In genomic region chr2:121348128-121348740, GRCh38 we compare ENCODE assay signal across 23 cellular contexts.
"Had no signal": no experiment of that assay in that cellular context is flagged by ENCODE, and none has a peak within 500 bp of the region (broad histone marks: within the 10 kb centered on the region; RNA-seq: fewer than 3 reads in every experiment).

No MANE protein-coding gene starts in this region.

- H3K27ac ChIP-seq: pancreas, psoas muscle, thoracic aorta, vagina had no signal

- H3K27me3 ChIP-seq: heart right ventricle, pancreas, vagina had no signal

- DNase-seq: activated CD8-positive, alpha-beta memory T cell treated with anti-CD3 and anti-CD28 coated beads, Interleukin-2, amount 10 ng/mL, durations not matched to agents 7 days and 5 days; activated CD8-positive, alpha-beta T cell treated with anti-CD3 and anti-CD28 coated beads, Interleukin-2, amount 10 ng/mL, durations not matched to agents 7 days and 5 days; activated effector memory CD4-positive, alpha-beta T cell treated with Interleukin-2 at 50 U/mL for 16 hours; activated naive CD4-positive, alpha-beta T cell treated with Interleukin-2 at 50 U/mL for 16 hours; anterior cingulate cortex; endodermal cell; foreskin fibroblast; heart right ventricle; mesenchymal stem cell; nucleus accumbens; pancreas; psoas muscle; stimulated activated CD4-positive, alpha-beta T cell treated with anti-CD3 and anti-CD28 coated beads, Interleukin-15, amount 100 ng/mL, for 24 hours; stimulated activated CD4-positive, alpha-beta T cell treated with anti-CD3 and anti-CD28 coated beads, Interleukin-2, amount 100 ng/mL, for 24 hours; stimulated activated naive CD8-positive, alpha-beta T cell treated with anti-CD3 and anti-CD28 coated beads, Interleukin-15, Interleukin-2, amounts not matched to agents 100 U/mL and 50 U/mL, for 24 hours; T-helper 2 cell; trophoblast cell had no signal

- H3K27ac Mint-ChIP-seq: activated CD8-positive, alpha-beta memory T cell treated with anti-CD3 and anti-CD28 coated beads, Interleukin-2, amount 10 ng/mL, durations not matched to agents 7 days and 5 days; activated CD8-positive, alpha-beta T cell treated with anti-CD3 and anti-CD28 coated beads, Interleukin-2, amount 10 ng/mL, durations not matched to agents 7 days and 5 days; activated naive CD8-positive, alpha-beta T cell; dendritic cell treated with granulocyte-macrophage colony-stimulating factor and Interleukin-4, amounts not matched to agents 40 ng/mL and 50 ng/mL, for 4 days; endodermal cell had no signal

- H3K4me1 ChIP-seq: pancreas, vagina had no signal

- H3K9me3 ChIP-seq: heart right ventricle, pancreas, psoas muscle, thoracic aorta, vagina had no signal

- ATAC-seq: activated CD8-positive, alpha-beta memory T cell treated with anti-CD3 and anti-CD28 coated beads, Interleukin-2, amount 10 ng/mL, durations not matched to agents 7 days and 5 days; activated CD8-positive, alpha-beta T cell treated with anti-CD3 and anti-CD28 coated beads, Interleukin-2, amount 10 ng/mL, durations not matched to agents 7 days and 5 days; esophagus mucosa; heart right ventricle; pancreas; psoas muscle; stimulated activated naive CD8-positive, alpha-beta T cell treated with anti-CD3 and anti-CD28 coated beads, Interleukin-15, Interleukin-2, amounts not matched to agents 100 U/mL and 50 U/mL, for 24 hours had no signal

- H3K27me3 Mint-ChIP-seq: activated CD8-positive, alpha-beta memory T cell treated with anti-CD3 and anti-CD28 coated beads, Interleukin-2, amount 10 ng/mL, durations not matched to agents 7 days and 5 days; activated naive CD8-positive, alpha-beta T cell; central memory CD8-positive, alpha-beta T cell; dendritic cell treated with granulocyte-macrophage colony-stimulating factor and Interleukin-4, amounts not matched to agents 40 ng/mL and 50 ng/mL, for 4 days had no signal

- H3K9me3 Mint-ChIP-seq: central memory CD8-positive, alpha-beta T cell; dendritic cell treated with granulocyte-macrophage colony-stimulating factor and Interleukin-4, amounts not matched to agents 40 ng/mL and 50 ng/mL, for 4 days; endodermal cell had no signal

- H3K4me1 Mint-ChIP-seq: activated CD8-positive, alpha-beta memory T cell treated with anti-CD3 and anti-CD28 coated beads, Interleukin-2, amount 10 ng/mL, durations not matched to agents 7 days and 5 days; central memory CD8-positive, alpha-beta T cell; endodermal cell had no signal

- H3K4me3 Mint-ChIP-seq: activated CD8-positive, alpha-beta memory T cell treated with anti-CD3 and anti-CD28 coated beads, Interleukin-2, amount 10 ng/mL, durations not matched to agents 7 days and 5 days; activated CD8-positive, alpha-beta T cell treated with anti-CD3 and anti-CD28 coated beads, Interleukin-2, amount 10 ng/mL, durations not matched to agents 7 days and 5 days; activated naive CD8-positive, alpha-beta T cell; central memory CD8-positive, alpha-beta T cell; dendritic cell treated with granulocyte-macrophage colony-stimulating factor and Interleukin-4, amounts not matched to agents 40 ng/mL and 50 ng/mL, for 4 days; endodermal cell had no signal

- H3K4me3 ChIP-seq: heart right ventricle, pancreas, psoas muscle, thoracic aorta, vagina had no signal
